In the genomic region with DNA sequence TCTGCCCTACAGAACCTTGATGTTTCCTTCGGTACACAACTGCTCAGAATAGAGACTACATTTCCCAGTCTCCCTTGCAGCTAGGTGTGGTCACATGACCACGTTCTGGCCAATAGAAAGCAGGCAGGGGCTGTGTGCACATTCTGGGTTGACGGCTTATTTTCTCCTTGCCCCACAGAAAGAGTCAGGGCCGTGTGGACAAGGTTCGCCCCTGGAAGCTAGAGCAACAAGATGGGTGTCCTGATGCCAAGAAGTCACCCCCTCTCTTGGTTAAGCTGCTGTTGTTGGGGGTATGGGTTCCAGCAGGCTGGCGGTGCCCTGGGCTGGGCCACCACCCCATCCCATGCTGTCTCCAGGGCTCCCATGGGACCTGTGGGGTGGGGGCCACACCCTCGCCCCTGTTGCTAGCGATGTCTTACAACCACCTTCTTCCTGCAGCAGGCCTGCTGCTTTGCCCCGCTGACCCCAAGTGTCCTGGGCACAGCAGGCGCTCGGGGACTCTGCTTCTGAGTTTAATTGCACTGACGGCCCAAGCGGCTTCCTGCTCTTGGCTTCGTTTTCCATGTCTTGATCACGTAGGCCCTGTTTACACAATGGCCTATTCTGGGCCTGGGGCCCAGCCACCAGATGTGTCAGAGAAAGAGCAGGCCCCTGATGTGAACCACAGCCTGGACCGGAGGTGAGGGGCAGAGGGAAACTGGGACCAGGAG, we compare ENCODE assay signal across 8 cellular contexts. TPM values are rescaled to one million over a fixed set of nuclear protein-coding genes. Genes with fewer than 3 reads are reported as not detected.
DNase-seq lines count a peak whose midpoint lies in the region; ATAC-seq and TF ChIP-seq lines count a peak whose summit lies in the region.

No MANE protein-coding gene starts in this region.

- peak; percentile 60 for ATAC-seq in GM19438 (IDR thresholded peaks at IDR 0.05; ENCODE audit: low read depth, unreplicated experiment)
- ATAC-seq in heart right ventricle = peak; percentile 70 to 78 (median 75)
- no peak for ATAC-seq in HG03039 (IDR thresholded peaks at IDR 0.05; ENCODE audit: unreplicated experiment)

- peak; percentile 50 for DNase-seq in CD1c-positive myeloid dendritic cell (ENCODE audit: extremely low spot score)
- DNase-seq in HuH-7.5 (ENCODE audit: low spot score) = peak; percentile 29
- DNase-seq in RPMI7951 (ENCODE audit: low read depth) = peak; percentile 85
- DNase-seq in heart right ventricle = peak; percentile 83 to 90
- DNase-seq in posterior vena cava (ENCODE audit: low spot score) = peak; percentile 94

- H3K4me3 ChIP-seq in heart right ventricle = peak overlapping the region in 3 of 10 donors; percentile 23 to 29 (median 25)

- intact Hi-C loops in heart right ventricle (cut with DNase I) = loop anchor here in 9 of 10 donors (1.0 to 10.0 kb wide), 12 partner anchors 49 to 277 kb away; a partner anchor contains a TSS
- intact Hi-C loops in posterior vena cava (cut with DNase I) = loop anchor here (5.0 kb wide), 2 partner anchors 40 to 120 kb away; no protein-coding TSS in a partner anchor

- no peaks in the 10 kb centered on the region for H3K27me3 ChIP-seq in heart right ventricle

- 24% methylated on average over 16 of the region's 16 CpGs for WGBS in heart right ventricle, 2 donors

- peaks cover 55 to 85% (median 65%) of the 10 kb centered on the region in 9 donors for H3K4me1 ChIP-seq in heart right ventricle

- H3K27ac ChIP-seq in angular gyrus (ENCODE audit: low read depth, low read length) = peak overlapping the region; percentile 94
- peak overlapping the region; percentile 89 to 99 (median 95) for H3K27ac ChIP-seq in heart right ventricle

- no peak for TF ChIP-seq CTCF in heart right ventricle (IDR thresholded peaks at IDR 0.05)

- peaks cover 0 to 34% (median 8%) of the 10 kb centered on the region in 9 donors for H3K36me3 ChIP-seq in heart right ventricle

- H3K9me3 ChIP-seq in heart right ventricle = no peaks in the 10 kb centered on the region

RNA-seq across cellular contexts. Expression of a gene that starts 24.9 kb away (rescaled TPM):
- total RNA-seq in RPMI7951 (2014; rRNA removed; shearing (Covaris generic)) = 2.5 and 5.1 TPM in 2 replicates
- total RNA-seq in heart right ventricle (10 to 100 TPM; 19.6 to 47.9 (median 23.9) TPM), posterior vena cava (10 to 100 TPM; 27.7 to 28.9 TPM)
- polyA plus RNA-seq in heart right ventricle = 10 to 100 TPM; 36.0 to 56.3 TPM

Comparison
In these comparisons a context has a peak if more than half of its experiments do, and no peak if none do; other contexts are left out.
1. DNase-seq: peak in every context shown above with its lines; median percentile 94 in posterior vena cava; 86 in heart right ventricle; 85 in RPMI7951; 50 in CD1c-positive myeloid dendritic cell; 29 in HuH-7.5.